25 cellular contexts compared by ENCODE assay signal in genomic region chr10:14858338-14858925, GRCh38. TPM values are rescaled to one million over a fixed set of nuclear protein-coding genes. Genes with fewer than 3 reads are reported as not detected.
DNase-seq lines count a peak whose midpoint lies in the region; ATAC-seq, FAIRE-seq and TF ChIP-seq lines count a peak whose summit lies in the region.
"Had no signal": no experiment of that assay in that cellular context is flagged by ENCODE, and none has a peak within 500 bp of the region (broad histone marks: within the 10 kb centered on the region; RNA-seq: fewer than 3 reads in every experiment).

No MANE protein-coding gene starts in this region.

- no peak for TF ChIP-seq POLR2A in body of pancreas (IDR thresholded peaks at IDR 0.05)
- no peak for TF ChIP-seq POLR2A in GM12892 (IDR thresholded peaks at IDR 0.05; ENCODE audit: low read depth, low read length)

- peak; percentile 30 for ATAC-seq in body of pancreas
- no peak for ATAC-seq in stimulated activated memory B cell treated with anti-CD40 and anti-IgM and Interleukin-4, amounts not matched to agents 10 μg/mL and 1 μg/mL and 100 μg/mL, for 72 hours
- no peak for ATAC-seq in left cardiac atrium
- ATAC-seq: A549 had no signal

- 80 to 90% methylated on average over 5 of the region's 5 CpGs for WGBS in body of pancreas, 2 donors

- DNase-seq in activated T-cell treated with anti-CD3 and anti-CD28 coated beads, Interleukin-2, amount 50 U/mL, for 24 hours: no peak
- DNase-seq in activated T-cell treated with anti-CD3 and anti-CD28 coated beads for 4 hours (no peak), NCI-H524 (lab: John Stamatoyannopoulos, UW) (peak; percentile 1 to 63), body of pancreas (no peak), GM12892 (ENCODE audit: insufficient read length) (no peak), NCI-H774 (lab: John Stamatoyannopoulos, UW) (no peak), left cardiac atrium (no peak)
- DNase-seq: CD4-positive, alpha-beta T cell; COR-L47; GOT3; HCEC 1CT; KG1; NCI-H187; NCI-H2107; NCI-H446 treated with DMSO at 0.1 percent for 48 hours; PC-9; SHP77 treated with DMSO at 0.1 percent for 48 hours; SW 1271 had no signal

- H3K4me3 Mint-ChIP-seq in activated T-cell treated with anti-CD3 and anti-CD28 coated beads, Interleukin-2, amount 50 U/mL, for 24 hours: no peak overlapping the region
- no peak overlapping the region for H3K4me3 Mint-ChIP-seq in stimulated activated memory B cell treated with anti-CD40 and anti-IgM and Interleukin-4, amounts not matched to agents 10 μg/mL and 1 μg/mL and 100 μg/mL, for 72 hours
- H3K4me3 Mint-ChIP-seq: CD4-positive, alpha-beta T cell had no signal

- peaks cover 84% of the 10 kb centered on the region for H3K36me3 Mint-ChIP-seq in activated T-cell treated with anti-CD3 and anti-CD28 coated beads, Interleukin-2, amount 50 U/mL, for 24 hours (ENCODE audit: low read depth)
- peaks cover 53% of the 10 kb centered on the region for H3K36me3 Mint-ChIP-seq in stimulated activated memory B cell treated with anti-CD40 and anti-IgM and Interleukin-4, amounts not matched to agents 10 μg/mL and 1 μg/mL and 100 μg/mL, for 72 hours

- H3K4me1 ChIP-seq in body of pancreas: peaks cover 29% of the 10 kb centered on the region

- H3K27me3 ChIP-seq in body of pancreas: no peaks in the 10 kb centered on the region

- FAIRE-seq in GM12892 (lab: Jason Lieb, UNC): no peak
- FAIRE-seq: A549, G401.6, HTR-8/SVneo had no signal

- H3K27me3 Mint-ChIP-seq in activated T-cell treated with anti-CD3 and anti-CD28 coated beads, Interleukin-2, amount 50 U/mL, for 24 hours: no peaks in the 10 kb centered on the region
- H3K27me3 Mint-ChIP-seq in stimulated activated memory B cell treated with anti-CD40 and anti-IgM and Interleukin-4, amounts not matched to agents 10 μg/mL and 1 μg/mL and 100 μg/mL, for 72 hours: no peaks in the 10 kb centered on the region
- H3K27me3 Mint-ChIP-seq: CD4-positive, alpha-beta T cell had no signal

- no peak overlapping the region for H3K4me3 ChIP-seq in body of pancreas
- H3K4me3 ChIP-seq: A549, PC-9, SK-N-MC had no signal

- intact Hi-C loops in body of pancreas (cut with DNase I) (no loop called here), left cardiac atrium (cut with DNase I) (no loop called here)

- no peak for TF ChIP-seq CTCF in body of pancreas (IDR thresholded peaks at IDR 0.05)

- H3K4me1 Mint-ChIP-seq in activated T-cell treated with anti-CD3 and anti-CD28 coated beads, Interleukin-2, amount 50 U/mL, for 24 hours (ENCODE audit: low read depth): no peaks in the 10 kb centered on the region
- H3K4me1 Mint-ChIP-seq in stimulated activated memory B cell treated with anti-CD40 and anti-IgM and Interleukin-4, amounts not matched to agents 10 μg/mL and 1 μg/mL and 100 μg/mL, for 72 hours: peaks cover 6% of the 10 kb centered on the region

- H3K9me3 ChIP-seq in body of pancreas: no peaks in the 10 kb centered on the region
- H3K9me3 ChIP-seq: A549 had no signal

- no peaks in the 10 kb centered on the region for H3K36me3 ChIP-seq in body of pancreas (replicated peaks in 1 of 2; ENCODE audit: insufficient read depth in 1 of 2, low read depth in 2 of 2)

- peak overlapping the region; percentile 67 for H3K27ac Mint-ChIP-seq in activated T-cell treated with anti-CD3 and anti-CD28 coated beads, Interleukin-2, amount 50 U/mL, for 24 hours
- H3K27ac Mint-ChIP-seq in stimulated activated memory B cell treated with anti-CD40 and anti-IgM and Interleukin-4, amounts not matched to agents 10 μg/mL and 1 μg/mL and 100 μg/mL, for 72 hours: peak overlapping the region; percentile 37
- H3K27ac Mint-ChIP-seq: CD4-positive, alpha-beta T cell had no signal

- peak overlapping the region in 3 of 4 donors; percentile 2 to 61 (median 19) for H3K27ac ChIP-seq in body of pancreas
- H3K27ac ChIP-seq: A549, PC-9, RWPE1, SK-N-MC had no signal

- H3K9me3 Mint-ChIP-seq in activated T-cell treated with anti-CD3 and anti-CD28 coated beads, Interleukin-2, amount 50 U/mL, for 24 hours: no peaks in the 10 kb centered on the region
- no peaks in the 10 kb centered on the region for H3K9me3 Mint-ChIP-seq in stimulated activated memory B cell treated with anti-CD40 and anti-IgM and Interleukin-4, amounts not matched to agents 10 μg/mL and 1 μg/mL and 100 μg/mL, for 72 hours
- H3K9me3 Mint-ChIP-seq: CD4-positive, alpha-beta T cell had no signal

RNA-seq across cellular contexts. Expression of gene SUV39H2, which starts 20.2 kb away (rescaled TPM):
- total RNA-seq in body of pancreas (1 to 10 TPM; 3.1 to 4.6 TPM), left cardiac atrium (1 to 10 TPM; 6.4 to 7.6 TPM)
- polyA plus RNA-seq in GM12892 (2012; ENCODE audit: missing spikeins): 19.8 TPM

RNA-seq across cellular contexts. Expression of gene HSPA14, which starts 20.3 kb away (rescaled TPM):
- total RNA-seq in body of pancreas (1 to 10 TPM; 6.6 to 7.8 TPM), left cardiac atrium (10 to 100 TPM in 1 of 2 donors, 1 to 10 TPM in 1; 7.0 to 10.5 TPM)
- 20.5 TPM for polyA plus RNA-seq in GM12892 (2012; ENCODE audit: missing spikeins)

RNA-seq across cellular contexts. Expression of gene MSANTD7, which starts 20.3 kb away (rescaled TPM):
- 10 to 100 TPM in 1 of 2 donors, 1 to 10 TPM in 1; 6.5 to 11.5 TPM for total RNA-seq in body of pancreas
- polyA plus RNA-seq in GM12892 (2012; ENCODE audit: missing spikeins): 11.0 TPM
- 1 to 10 TPM; 5.4 to 6.3 TPM for total RNA-seq in left cardiac atrium

RNA-seq across cellular contexts. Expression of gene CDNF, which starts 20.6 kb away (rescaled TPM):
- total RNA-seq in body of pancreas (10 to 100 TPM in 1 of 2 donors, 1 to 10 TPM in 1; 1.3 to 15.3 TPM), left cardiac atrium (1 to 10 TPM; 1.3 to 1.6 TPM)
- polyA plus RNA-seq in GM12892 (2012; ENCODE audit: missing spikeins): 0.53 TPM
- total RNA-seq: Daoy had no signal

Comparison
In these comparisons a context has a peak if more than half of its experiments do, and no peak if none do; other contexts are left out.
1. DNase-seq: peak in NCI-H524 (2 of 2); none in activated T-cell treated with anti-CD3 and anti-CD28 coated beads, Interleukin-2, amount 50 U/mL, for 24 hours (single experiment), activated T-cell treated with anti-CD3 and anti-CD28 coated beads for 4 hours (single experiment), body of pancreas (0 of 4), GM12892 (single experiment), NCI-H774 (single experiment) and left cardiac atrium (single experiment).